In the genomic region with DNA sequence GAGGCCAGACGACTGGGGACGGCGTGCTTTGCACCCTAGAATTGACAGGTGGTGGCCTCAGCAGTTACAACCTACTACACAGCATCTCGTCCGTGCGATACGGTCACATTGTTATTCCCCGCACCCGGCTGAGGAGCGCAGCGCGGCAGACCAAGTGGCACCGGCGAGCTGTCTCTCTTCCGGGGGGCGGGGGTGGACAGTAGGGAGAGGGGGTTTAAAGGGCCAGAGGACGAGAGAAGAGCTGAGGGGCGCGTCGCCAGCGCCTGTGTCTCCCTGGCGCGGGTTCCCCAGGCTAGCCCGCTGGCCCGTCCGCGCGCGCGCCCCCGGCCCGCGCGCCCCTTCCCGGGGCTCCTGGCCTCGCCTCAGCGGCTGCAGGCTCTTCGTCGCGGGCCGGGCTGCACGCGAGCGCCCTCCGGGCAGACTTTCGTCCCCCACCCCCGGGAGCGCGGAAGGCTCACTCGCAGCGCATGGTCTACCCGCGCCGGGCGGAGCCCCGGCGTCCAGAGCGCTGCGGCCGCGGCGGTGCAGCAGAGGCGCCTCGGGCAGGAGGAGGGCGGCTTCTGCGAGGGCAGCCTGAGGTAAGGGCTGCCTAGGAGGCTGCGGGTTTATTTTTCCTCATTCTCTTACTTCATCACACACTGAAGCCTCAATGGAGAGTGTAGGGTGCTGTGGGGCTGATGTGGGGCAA, we compare ENCODE assay signal across 9 cellular contexts. TPM values are rescaled to one million over a fixed set of nuclear protein-coding genes. Genes with fewer than 3 reads are reported as not detected.
DNase-seq lines count a peak whose midpoint lies in the region; ATAC-seq, FAIRE-seq and TF ChIP-seq lines count a peak whose summit lies in the region.
"Had no signal": no experiment of that assay in that cellular context is flagged by ENCODE, and none has a peak within 500 bp of the region (broad histone marks: within the 10 kb centered on the region; RNA-seq: fewer than 3 reads in every experiment).

A gene (plus strand): TSS at position 225 of the 688 bp plus-strand sequence.

- CTCF ChIA-PET in HepG2 (lab: Yijun Ruan, JAX; ENCODE audit: low intra/inter-chr PET ratio, low total read pairs), result no interaction called here

- TF ChIP-seq CTCF in right lobe of liver (IDR thresholded peaks at IDR 0.05) (no peak), HepG2 (CRISPR knock-in tag; IDR thresholded peaks at IDR 0.05) (no peak), WERI-Rb-1 (IDR thresholded peaks at IDR 0.05; ENCODE audit: low read depth, low read length) (no peak), gastrocnemius medialis (IDR thresholded peaks at IDR 0.05 in 4 of 5, conservative IDR thresholded peaks at IDR 0.05 in 1 of 5) (no peak)

- H3K9me3 ChIP-seq in right lobe of liver, result peaks cover 0 to 4% (median 0%) of the 10 kb centered on the region in 4 donors
- H3K9me3 ChIP-seq in HepG2 (ENCODE audit: low read length), result peaks cover 10% of the 10 kb centered on the region; the same call in 1 of the 2 replicates
- H3K9me3 ChIP-seq in WERI-Rb-1 (ENCODE audit: severe bottlenecking), result no peaks in the 10 kb centered on the region
- H3K9me3 ChIP-seq in right cardiac atrium (ENCODE audit: control insufficient read depth, low read length), result peaks cover 4% of the 10 kb centered on the region
- no peaks in the 10 kb centered on the region for H3K9me3 ChIP-seq in gastrocnemius medialis

- no peaks in the 10 kb centered on the region for H4K20me1 ChIP-seq in HepG2 (ENCODE audit: insufficient read depth, low read length)

- no peak within 1 kb of the TSS for H3K27ac ChIP-seq in right lobe of liver
- no peak within 1 kb of the TSS for H3K27ac ChIP-seq in HepG2 (ENCODE audit: extremely low read length, insufficient read depth, low read length)
- peak within 1 kb of the TSS; percentile 53 for H3K27ac ChIP-seq in WERI-Rb-1
- H3K27ac ChIP-seq in right cardiac atrium (ENCODE audit: low read length), result no peak within 1 kb of the TSS
- H3K27ac ChIP-seq in gastrocnemius medialis, result no peak within 1 kb of the TSS

- no peak for FAIRE-seq in HepG2 (lab: Jason Lieb, UNC)
- FAIRE-seq: GM18507 had no signal

- TF ChIP-seq RAD21 in HepG2 (CRISPR knock-in tag; IDR thresholded peaks at IDR 0.05), result no peak

- in situ Hi-C loops in HepG2 (cut with HindIII; ENCODE audit: extremely low pct_ligation_motif_present, low pct_unique_long_range_greater_than_20kb) (no loop called here), gastrocnemius medialis (cut with MboI; ENCODE audit: low sequenced_read_pairs in 4 of 4) (no loop called here)

- TF ChIP-seq POLR2A in right lobe of liver (IDR thresholded peaks at IDR 0.05), result no peak
- TF ChIP-seq POLR2A in HepG2 (IDR thresholded peaks at IDR 0.05; ENCODE audit: insufficient read depth in 1 of 2, low read depth in 2 of 2, low read length in 2 of 2), result no peak
- no peak for TF ChIP-seq POLR2A in gastrocnemius medialis (IDR thresholded peaks at IDR 0.05)

- H3K36me3 ChIP-seq in right lobe of liver (no peaks in the 10 kb centered on the region), HepG2 (replicated peaks in 1 of 2; ENCODE audit: control insufficient read depth in 1 of 2, insufficient read depth in 2 of 2, low read length in 2 of 2) (no peaks in the 10 kb centered on the region), WERI-Rb-1 (no peaks in the 10 kb centered on the region), gastrocnemius medialis (no peaks in the 10 kb centered on the region)

- peak in 2 of 3 donors; percentile 22 to 53 for DNase-seq in right lobe of liver
- no peak for DNase-seq in HepG2 (ENCODE audit: low spot score)
- DNase-seq in WERI-Rb-1, result peak; percentile 69
- peak; percentile 12 to 49 (median 48) for DNase-seq in right cardiac atrium
- DNase-seq in gastrocnemius medialis, result no peak
- no peak for DNase-seq in NCI-H2196 treated with DMSO at 0.1 percent for 48 hours (lab: John Stamatoyannopoulos, UW; ENCODE audit: unreplicated experiment)
- no peak for DNase-seq in NCI-H2196 (lab: John Stamatoyannopoulos, UW; ENCODE audit: unreplicated experiment)
- no peak for DNase-seq in NCI-H226

- H3K4me3 ChIP-seq in right lobe of liver, result peak within 1 kb of the TSS in 2 of 3 donors; percentile 16 to 21
- H3K4me3 ChIP-seq in HepG2 (replicated peaks in 1 of 3; ENCODE audit: insufficient read depth in 1 of 3, low read depth in 2 of 3, low read length in 3 of 3), result no peak within 1 kb of the TSS
- H3K4me3 ChIP-seq in WERI-Rb-1 (ENCODE audit: low read depth, low read length), result peak within 1 kb of the TSS; percentile 48
- peak within 1 kb of the TSS; percentile 12 for H3K4me3 ChIP-seq in right cardiac atrium (ENCODE audit: low read length)
- peak within 1 kb of the TSS; percentile 17 to 39 (median 32) for H3K4me3 ChIP-seq in gastrocnemius medialis

- H3K4me2 ChIP-seq in HepG2 (ENCODE audit: low read depth, low read length), result no peak within 1 kb of the TSS

- H3K27me3 ChIP-seq in right lobe of liver (peaks cover 0 to 4% of the 10 kb centered on the region in 2 donors), HepG2 (ENCODE audit: control insufficient read depth in 1 of 2, insufficient read depth in 2 of 2, low read length in 2 of 2) (no peaks in the 10 kb centered on the region; a peak in 2 of 5 replicates), WERI-Rb-1 (ENCODE audit: insufficient read depth, low read depth, severe bottlenecking) (no peaks in the 10 kb centered on the region), right cardiac atrium (ENCODE audit: control insufficient read depth, insufficient read depth) (no peaks in the 10 kb centered on the region), gastrocnemius medialis (peaks cover 7 to 16% (median 14%) of the 10 kb centered on the region in 3 donors)

- no peak within 1 kb of the TSS for H2AFZ ChIP-seq in HepG2 (ENCODE audit: low read length)

- TF ChIP-seq EP300 in HepG2 (IDR thresholded peaks at IDR 0.05; ENCODE audit: low read depth in 2 of 2, low read length in 2 of 2), result no peak
- TF ChIP-seq EP300 in HepG2 (CRISPR knock-in tag; IDR thresholded peaks at IDR 0.05; ENCODE audit: borderline replicate concordance), result no peak

- H3K4me1 ChIP-seq in right lobe of liver (peaks cover 0 to 5% (median 0%) of the 10 kb centered on the region in 4 donors), HepG2 (ENCODE audit: insufficient read depth, low read length) (no peaks in the 10 kb centered on the region), right cardiac atrium (ENCODE audit: control insufficient read depth, insufficient read depth, low read length) (no peaks in the 10 kb centered on the region), gastrocnemius medialis (no peaks in the 10 kb centered on the region)

- no peaks in the 10 kb centered on the region for H3K79me2 ChIP-seq in HepG2 (ENCODE audit: insufficient read depth, low read length)

- BruUV-seq in HepG2 (replicated peaks; lab: Mats Ljungman, UMichigan), result no TSS peak

- POLR2A ChIA-PET in HepG2 (lab: Yijun Ruan, JAX), result no interaction called here

- no peak within 1 kb of the TSS for H3K9ac ChIP-seq in HepG2 (ENCODE audit: insufficient read depth, low read depth, low read length)

- 8% methylated on average over 11 of the region's 67 CpGs for WGBS in right lobe of liver (ENCODE audit: insufficient coverage, low coverage, low lambda C conversion rate, missing lambda C conversion rate)
- WGBS in HepG2 (ENCODE audit: low lambda C conversion rate), result 32% methylated on average over 20 of the region's 67 CpGs
- WGBS in right cardiac atrium, result under 1% methylated on average over 67 of the region's 67 CpGs

- ATAC-seq in right lobe of liver, result peak in 3 of 4 donors; percentile 25 to 51 (median 39)
- ATAC-seq in HepG2, result no peak
- ATAC-seq in right cardiac atrium, result peak; percentile 26 to 48
- no peak for ATAC-seq in gastrocnemius medialis

- intact Hi-C loops in right lobe of liver (cut with DNase I), result no loop called here
- intact Hi-C loops in HepG2 (cut with micrococcal nuclease; ENCODE audit: unreplicated experiment), result no loop called here
- intact Hi-C loops in right cardiac atrium (cut with DNase I), result no loop called here
- intact Hi-C loops in gastrocnemius medialis (cut with DNase I; ENCODE audit: low total_unique reads), result no loop called here

TF ChIP-seq in HepG2, 621 proteins besides CTCF, POLR2A, EP300 and RAD21 (continues in another document):
- no peak for TF ChIP-seq MED13 (CRISPR knock-in tag; IDR thresholded peaks at IDR 0.05)
- TF ChIP-seq KDM2A (CRISPR knock-in tag; IDR thresholded peaks at IDR 0.05; ENCODE audit: borderline replicate concordance, low read depth), result no peak
- no peak for TF ChIP-seq GTF3A (CRISPR knock-in tag; conservative IDR thresholded peaks at IDR 0.05)
- no peak for TF ChIP-seq ZBTB38 (CRISPR knock-in tag; IDR thresholded peaks at IDR 0.05)

RNA-seq across cellular contexts. Expression of the gene that starts here (rescaled TPM):
- 1 to 10 TPM; 1.4 to 6.4 (median 2.4) TPM for total RNA-seq in right lobe of liver
- not detected in 2 replicates for total RNA-seq in HepG2 (2016; rRNA removed; fragmentation: Illumina TruSeq; extraction: Trizol)
- not detected in 2 replicates for total RNA-seq in HepG2 (2016; cell fraction: cytosol; rRNA removed; fragmentation: Illumina TruSeq; extraction: Trizol; ENCODE audit: low read depth)
- total RNA-seq in HepG2 (2016; cell fraction: insoluble cytoplasmic fraction; rRNA removed; fragmentation: Illumina TruSeq; extraction: Trizol), result not detected in 2 replicates
- not detected in 2 replicates for total RNA-seq in HepG2 (2016; cell fraction: membrane; rRNA removed; fragmentation: Illumina TruSeq; extraction: Trizol)
- total RNA-seq in HepG2 (2016; cell fraction: nucleus; rRNA removed; fragmentation: Illumina TruSeq; extraction: Trizol), result not detected in 2 replicates
- not detected in 2 replicates for polyA plus RNA-seq in HepG2 (2011; rRNA removed)
- not detected in 2 replicates for polyA plus RNA-seq in HepG2 (2011; cell fraction: cytosol; rRNA removed)
- polyA plus RNA-seq in HepG2 (2011; cell fraction: nucleus; rRNA removed), result not detected in 2 replicates
- not detected in 2 replicates for polyA plus RNA-seq in HepG2 (2012)
- polyA plus RNA-seq in HepG2 (2016; cell fraction: cytosol; fragmentation: Illumina TruSeq; extraction: Trizol; ENCODE audit: low read depth), result not detected in 2 replicates
- not detected in 2 replicates for polyA plus RNA-seq in HepG2 (2016; cell fraction: insoluble cytoplasmic fraction; fragmentation: Illumina TruSeq; extraction: Trizol; ENCODE audit: low read depth)
- polyA plus RNA-seq in HepG2 (2016; cell fraction: membrane; fragmentation: Illumina TruSeq; extraction: Trizol; ENCODE audit: low read depth), result not detected in 2 replicates
- polyA plus RNA-seq in HepG2 (2016; cell fraction: nucleus; fragmentation: Illumina TruSeq; extraction: Trizol; ENCODE audit: insufficient read depth, low read depth), result not detected in 2 replicates
- 0.33 TPM in 1 of 2 replicates, not detected in the other for polyA minus RNA-seq in HepG2 (2011; rRNA and poly(A)+ RNA removed; ENCODE audit: low replicate concordance)
- not detected in 2 replicates for polyA minus RNA-seq in HepG2 (2011; cell fraction: cytosol; rRNA and poly(A)+ RNA removed)
- polyA minus RNA-seq in HepG2 (2011; cell fraction: nucleus; rRNA and poly(A)+ RNA removed), result not detected in 2 replicates
- 10 to 100 TPM; 15.2 to 37.5 (median 27.3) TPM for total RNA-seq in right cardiac atrium
- polyA plus RNA-seq in right cardiac atrium, result 8.2 TPM
- total RNA-seq in gastrocnemius medialis, result 1 to 10 TPM; 4.5 to 8.5 (median 7.9) TPM

Comparison
In these comparisons a context has a peak if more than half of its experiments do, and no peak if none do; other contexts are left out.
1. ATAC-seq: peak in right lobe of liver (3 of 4) and right cardiac atrium (2 of 2); none in HepG2 (single experiment) and gastrocnemius medialis (0 of 2).
2. DNase-seq: peak in right lobe of liver (2 of 3), WERI-Rb-1 (single experiment) and right cardiac atrium (3 of 3); none in HepG2 (single experiment), gastrocnemius medialis (0 of 2), NCI-H2196 treated with DMSO at 0.1 percent for 48 hours (single experiment), NCI-H2196 (single experiment) and NCI-H226 (single experiment).
3. H3K4me3 ChIP-seq: peak in right lobe of liver (2 of 3), WERI-Rb-1 (single experiment), right cardiac atrium (single experiment) and gastrocnemius medialis (4 of 4); none in HepG2 (0 of 3).